19 cellular contexts compared by ENCODE assay signal in the genomic region with DNA sequence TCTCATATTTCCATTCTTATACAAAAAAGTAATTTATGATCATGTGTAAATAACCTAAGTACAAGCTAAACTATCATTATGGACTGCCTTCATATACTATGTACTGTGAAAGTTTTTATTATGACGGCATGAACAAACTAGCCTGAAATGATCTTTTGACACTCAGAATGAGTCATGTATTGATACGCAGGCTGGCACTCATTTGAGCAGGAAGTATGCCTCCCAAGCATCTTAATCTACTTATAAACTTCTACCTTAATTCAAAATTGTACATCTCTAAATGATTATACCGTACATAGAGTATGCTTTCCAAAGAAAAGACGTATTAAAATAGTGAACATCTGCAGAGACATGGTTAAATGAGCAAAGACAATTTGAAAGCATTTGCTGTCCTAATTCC.
"Had no signal": no experiment of that assay in that cellular context is flagged by ENCODE, and none has a peak within 500 bp of the region (broad histone marks: within the 10 kb centered on the region; RNA-seq: fewer than 3 reads in every experiment).

No MANE protein-coding gene starts in this region.

- H3K36me3 Mint-ChIP-seq: activated naive CD4-positive, alpha-beta T cell treated with anti-CD3 and anti-CD28 coated beads, Interleukin-2, amount 50 U/mL, for 72 hours; WTC11 had no signal

- H3K4me3 Mint-ChIP-seq: activated CD8-positive, alpha-beta T cell treated with anti-CD3 and anti-CD28 coated beads, Interleukin-2, amount 10 ng/mL, durations not matched to agents 7 days and 5 days; naive thymus-derived CD8-positive, alpha-beta T cell; stimulated activated naive B cell treated with anti-CD40 and anti-IgM and Interleukin-4, amounts not matched to agents 10 μg/mL and 1 μg/mL and 100 μg/mL, for 72 hours; WTC11 had no signal

- H3K27me3 Mint-ChIP-seq: naive thymus-derived CD8-positive, alpha-beta T cell; stimulated activated naive B cell treated with anti-CD40 and anti-IgM and Interleukin-4, amounts not matched to agents 10 μg/mL and 1 μg/mL and 100 μg/mL, for 72 hours had no signal

- H3K27ac Mint-ChIP-seq: activated CD8-positive, alpha-beta T cell treated with anti-CD3 and anti-CD28 coated beads, Interleukin-2, amount 10 ng/mL, durations not matched to agents 7 days and 5 days; activated naive CD4-positive, alpha-beta T cell treated with anti-CD3 and anti-CD28 coated beads, Interleukin-2, amount 50 U/mL, for 72 hours; naive thymus-derived CD8-positive, alpha-beta T cell; stimulated activated naive B cell treated with anti-CD40 and anti-IgM and Interleukin-4, amounts not matched to agents 10 μg/mL and 1 μg/mL and 100 μg/mL, for 72 hours; WTC11 had no signal

- H3K27me3 ChIP-seq: colonic mucosa, heart left ventricle, left lung, neutrophil, thyroid gland had no signal

- DNase-seq: activated CD4-positive, alpha-beta T cell treated with anti-CD3 and anti-CD28 coated beads for 48 hours; activated CD8-positive, alpha-beta memory T cell treated with anti-CD3 and anti-CD28 coated beads, Interleukin-2, amount 50 U/mL, for 4 hours; activated CD8-positive, alpha-beta T cell treated with anti-CD3 and anti-CD28 coated beads, Interleukin-2, amount 10 ng/mL, durations not matched to agents 7 days and 5 days; activated gamma-delta T cell; activated T-cell treated with anti-CD3 and anti-CD28 coated beads, Interleukin-2, amount 50 U/mL, for 48 hours; central memory CD4-positive, alpha-beta T cell; colonic mucosa; effector CD4-positive, alpha-beta T cell; heart left ventricle; left lung; naive thymus-derived CD8-positive, alpha-beta T cell; stimulated activated CD4-positive, alpha-beta T cell treated with anti-CD3 and anti-CD28 coated beads, Interleukin-15, amount 100 ng/mL, for 24 hours; stimulated activated CD4-positive, alpha-beta T cell treated with anti-CD3 and anti-CD28 coated beads, Interleukin-4, amount 100 ng/mL, for 1 hour; stimulated activated naive B cell treated with anti-CD40 and anti-IgM and Interleukin-4, amounts not matched to agents 10 μg/mL and 1 μg/mL and 100 μg/mL, for 72 hours; T-helper 1 cell; thyroid gland had no signal

- ATAC-seq: activated CD8-positive, alpha-beta T cell treated with anti-CD3 and anti-CD28 coated beads, Interleukin-2, amount 10 ng/mL, durations not matched to agents 7 days and 5 days; activated naive CD4-positive, alpha-beta T cell treated with anti-CD3 and anti-CD28 coated beads, Interleukin-2, amount 50 U/mL, for 72 hours; heart left ventricle; naive thymus-derived CD8-positive, alpha-beta T cell; stimulated activated naive B cell treated with anti-CD40 and anti-IgM and Interleukin-4, amounts not matched to agents 10 μg/mL and 1 μg/mL and 100 μg/mL, for 72 hours; WTC11 had no signal

- H3K27ac ChIP-seq: colonic mucosa, heart left ventricle, left lung, neutrophil, thyroid gland had no signal

- H3K4me1 Mint-ChIP-seq: naive thymus-derived CD8-positive, alpha-beta T cell had no signal

- H3K4me1 ChIP-seq: colonic mucosa, heart left ventricle, left lung had no signal
